In the genomic region with DNA sequence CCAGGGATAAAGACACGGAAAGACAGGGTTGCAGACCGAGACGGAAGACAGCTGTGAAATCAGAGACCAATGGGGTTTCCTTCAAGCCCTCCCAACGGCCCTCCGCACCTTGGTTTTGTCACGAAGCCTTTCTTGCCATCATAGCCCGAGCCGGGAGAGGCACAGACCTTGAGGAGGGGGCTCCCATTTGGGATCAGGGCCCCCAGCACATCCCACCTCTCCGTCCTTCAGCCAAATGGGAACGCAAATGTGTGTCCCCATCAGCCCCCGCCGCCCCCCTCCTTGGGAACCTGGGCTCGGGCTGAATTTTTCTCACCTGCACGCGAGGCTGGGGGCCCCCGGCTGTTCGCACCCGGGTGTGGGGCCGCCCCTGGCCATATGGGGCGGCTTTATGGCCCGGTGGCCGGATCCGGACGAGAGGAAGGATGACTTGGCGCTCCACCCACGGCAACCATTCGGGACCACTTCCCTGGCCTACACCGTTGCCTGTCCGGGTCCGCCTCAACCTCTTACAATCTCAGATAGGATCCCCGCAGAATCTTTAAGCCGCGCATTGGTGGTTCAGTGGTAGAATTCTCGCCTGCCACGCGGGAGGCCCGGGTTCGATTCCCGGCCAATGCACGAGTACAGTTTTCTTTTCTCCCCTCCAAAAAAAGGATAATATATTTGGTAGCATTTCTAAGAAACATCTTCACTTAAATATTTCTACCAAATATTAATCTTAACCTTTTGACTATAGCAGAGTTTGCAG, we compare ENCODE assay signal across 1 cellular context.
A peak's percentile ranks its signal among the peaks of the same experiment; 100 is the strongest.
TF ChIP-seq lines count a peak whose summit lies in the region.

No MANE protein-coding gene starts in this region.

TF ChIP-seq in neural cell, 6 proteins besides CTCF, POLR2A, EP300 and RAD21:
- TF ChIP-seq TAF1 (IDR thresholded peaks at IDR 0.05; ENCODE audit: low read depth) (no peak), MXI1 (conservative IDR thresholded peaks at IDR 0.05; ENCODE audit: poor library complexity, severe bottlenecking) (no peak), EZH2 (IDR thresholded peaks at IDR 0.05; ENCODE audit: borderline replicate concordance, insufficient read depth, low read length, poor library complexity, severe bottlenecking) (no peak), SMC3 (conservative IDR thresholded peaks at IDR 0.05; ENCODE audit: poor library complexity) (no peak), POLR2AphosphoS5 (IDR thresholded peaks at IDR 0.05) (peak; percentile 65)
- TF ChIP-seq, protein P1, sequence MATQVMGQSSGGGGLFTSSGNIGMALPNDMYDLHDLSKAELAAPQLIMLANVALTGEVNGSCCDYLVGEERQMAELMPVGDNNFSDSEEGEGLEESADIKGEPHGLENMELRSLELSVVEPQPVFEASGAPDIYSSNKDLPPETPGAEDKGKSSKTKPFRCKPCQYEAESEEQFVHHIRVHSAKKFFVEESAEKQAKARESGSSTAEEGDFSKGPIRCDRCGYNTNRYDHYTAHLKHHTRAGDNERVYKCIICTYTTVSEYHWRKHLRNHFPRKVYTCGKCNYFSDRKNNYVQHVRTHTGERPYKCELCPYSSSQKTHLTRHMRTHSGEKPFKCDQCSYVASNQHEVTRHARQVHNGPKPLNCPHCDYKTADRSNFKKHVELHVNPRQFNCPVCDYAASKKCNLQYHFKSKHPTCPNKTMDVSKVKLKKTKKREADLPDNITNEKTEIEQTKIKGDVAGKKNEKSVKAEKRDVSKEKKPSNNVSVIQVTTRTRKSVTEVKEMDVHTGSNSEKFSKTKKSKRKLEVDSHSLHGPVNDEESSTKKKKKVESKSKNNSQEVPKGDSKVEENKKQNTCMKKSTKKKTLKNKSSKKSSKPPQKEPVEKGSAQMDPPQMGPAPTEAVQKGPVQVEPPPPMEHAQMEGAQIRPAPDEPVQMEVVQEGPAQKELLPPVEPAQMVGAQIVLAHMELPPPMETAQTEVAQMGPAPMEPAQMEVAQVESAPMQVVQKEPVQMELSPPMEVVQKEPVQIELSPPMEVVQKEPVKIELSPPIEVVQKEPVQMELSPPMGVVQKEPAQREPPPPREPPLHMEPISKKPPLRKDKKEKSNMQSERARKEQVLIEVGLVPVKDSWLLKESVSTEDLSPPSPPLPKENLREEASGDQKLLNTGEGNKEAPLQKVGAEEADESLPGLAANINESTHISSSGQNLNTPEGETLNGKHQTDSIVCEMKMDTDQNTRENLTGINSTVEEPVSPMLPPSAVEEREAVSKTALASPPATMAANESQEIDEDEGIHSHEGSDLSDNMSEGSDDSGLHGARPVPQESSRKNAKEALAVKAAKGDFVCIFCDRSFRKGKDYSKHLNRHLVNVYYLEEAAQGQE (IDR thresholded peaks at IDR 0.05; ENCODE audit: borderline replicate concordance): peak; percentile 2
TF ChIP-seq in neural cell: peak in this region for 2.
